ENCODE assay signal across 1 cellular context in the genomic region with DNA sequence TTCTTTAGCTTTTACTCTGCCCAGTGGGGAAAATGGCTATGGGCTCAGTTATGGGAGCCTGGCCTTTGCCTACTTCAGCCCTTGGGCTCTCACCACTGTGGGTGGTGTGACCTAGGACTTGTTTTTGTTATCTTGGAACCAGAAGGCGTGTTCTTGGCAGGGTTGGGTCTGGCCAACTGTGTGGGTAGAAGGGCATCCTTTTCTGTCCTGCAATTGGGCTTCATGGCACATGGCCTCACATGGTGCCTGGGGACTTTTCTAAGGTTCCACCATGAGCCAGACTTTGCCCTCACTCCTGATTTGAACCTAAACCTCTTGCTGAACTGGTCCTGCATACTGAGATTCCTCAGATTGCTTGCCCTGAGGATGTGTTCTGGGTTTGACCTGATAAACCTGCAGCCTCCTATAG.
TF ChIP-seq lines count a peak whose summit lies in the region.

No MANE protein-coding gene starts in this region.

TF ChIP-seq in GM23338, 12 proteins besides CTCF, POLR2A, EP300 and RAD21:
- TF ChIP-seq CREB1 (CRISPR knock-in tag; IDR thresholded peaks at IDR 0.05; ENCODE audit: low read depth) (no peak), EZH2 (IDR thresholded peaks at IDR 0.05; ENCODE audit: low read depth, unreplicated experiment) (no peak), JUNB (IDR thresholded peaks at IDR 0.05; ENCODE audit: unreplicated experiment) (no peak), ZNF114 (CRISPR knock-in tag; IDR thresholded peaks at IDR 0.05) (no peak), ZNF331 (CRISPR knock-in tag; IDR thresholded peaks at IDR 0.05; ENCODE audit: low read depth) (no peak), STAT1 (IDR thresholded peaks at IDR 0.05; ENCODE audit: unreplicated experiment) (no peak), NANOG (IDR thresholded peaks at IDR 0.05; ENCODE audit: borderline replicate concordance) (no peak), POLR2AphosphoS5 (IDR thresholded peaks at IDR 0.05; ENCODE audit: low read depth) (no peak), EZH2phosphoT487 (IDR thresholded peaks at IDR 0.05; ENCODE audit: unreplicated experiment) (no peak)
- TF ChIP-seq, protein P1, sequence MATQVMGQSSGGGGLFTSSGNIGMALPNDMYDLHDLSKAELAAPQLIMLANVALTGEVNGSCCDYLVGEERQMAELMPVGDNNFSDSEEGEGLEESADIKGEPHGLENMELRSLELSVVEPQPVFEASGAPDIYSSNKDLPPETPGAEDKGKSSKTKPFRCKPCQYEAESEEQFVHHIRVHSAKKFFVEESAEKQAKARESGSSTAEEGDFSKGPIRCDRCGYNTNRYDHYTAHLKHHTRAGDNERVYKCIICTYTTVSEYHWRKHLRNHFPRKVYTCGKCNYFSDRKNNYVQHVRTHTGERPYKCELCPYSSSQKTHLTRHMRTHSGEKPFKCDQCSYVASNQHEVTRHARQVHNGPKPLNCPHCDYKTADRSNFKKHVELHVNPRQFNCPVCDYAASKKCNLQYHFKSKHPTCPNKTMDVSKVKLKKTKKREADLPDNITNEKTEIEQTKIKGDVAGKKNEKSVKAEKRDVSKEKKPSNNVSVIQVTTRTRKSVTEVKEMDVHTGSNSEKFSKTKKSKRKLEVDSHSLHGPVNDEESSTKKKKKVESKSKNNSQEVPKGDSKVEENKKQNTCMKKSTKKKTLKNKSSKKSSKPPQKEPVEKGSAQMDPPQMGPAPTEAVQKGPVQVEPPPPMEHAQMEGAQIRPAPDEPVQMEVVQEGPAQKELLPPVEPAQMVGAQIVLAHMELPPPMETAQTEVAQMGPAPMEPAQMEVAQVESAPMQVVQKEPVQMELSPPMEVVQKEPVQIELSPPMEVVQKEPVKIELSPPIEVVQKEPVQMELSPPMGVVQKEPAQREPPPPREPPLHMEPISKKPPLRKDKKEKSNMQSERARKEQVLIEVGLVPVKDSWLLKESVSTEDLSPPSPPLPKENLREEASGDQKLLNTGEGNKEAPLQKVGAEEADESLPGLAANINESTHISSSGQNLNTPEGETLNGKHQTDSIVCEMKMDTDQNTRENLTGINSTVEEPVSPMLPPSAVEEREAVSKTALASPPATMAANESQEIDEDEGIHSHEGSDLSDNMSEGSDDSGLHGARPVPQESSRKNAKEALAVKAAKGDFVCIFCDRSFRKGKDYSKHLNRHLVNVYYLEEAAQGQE (IDR thresholded peaks at IDR 0.05; ENCODE audit: unreplicated experiment): no peak
- TF ChIP-seq, protein P2, sequence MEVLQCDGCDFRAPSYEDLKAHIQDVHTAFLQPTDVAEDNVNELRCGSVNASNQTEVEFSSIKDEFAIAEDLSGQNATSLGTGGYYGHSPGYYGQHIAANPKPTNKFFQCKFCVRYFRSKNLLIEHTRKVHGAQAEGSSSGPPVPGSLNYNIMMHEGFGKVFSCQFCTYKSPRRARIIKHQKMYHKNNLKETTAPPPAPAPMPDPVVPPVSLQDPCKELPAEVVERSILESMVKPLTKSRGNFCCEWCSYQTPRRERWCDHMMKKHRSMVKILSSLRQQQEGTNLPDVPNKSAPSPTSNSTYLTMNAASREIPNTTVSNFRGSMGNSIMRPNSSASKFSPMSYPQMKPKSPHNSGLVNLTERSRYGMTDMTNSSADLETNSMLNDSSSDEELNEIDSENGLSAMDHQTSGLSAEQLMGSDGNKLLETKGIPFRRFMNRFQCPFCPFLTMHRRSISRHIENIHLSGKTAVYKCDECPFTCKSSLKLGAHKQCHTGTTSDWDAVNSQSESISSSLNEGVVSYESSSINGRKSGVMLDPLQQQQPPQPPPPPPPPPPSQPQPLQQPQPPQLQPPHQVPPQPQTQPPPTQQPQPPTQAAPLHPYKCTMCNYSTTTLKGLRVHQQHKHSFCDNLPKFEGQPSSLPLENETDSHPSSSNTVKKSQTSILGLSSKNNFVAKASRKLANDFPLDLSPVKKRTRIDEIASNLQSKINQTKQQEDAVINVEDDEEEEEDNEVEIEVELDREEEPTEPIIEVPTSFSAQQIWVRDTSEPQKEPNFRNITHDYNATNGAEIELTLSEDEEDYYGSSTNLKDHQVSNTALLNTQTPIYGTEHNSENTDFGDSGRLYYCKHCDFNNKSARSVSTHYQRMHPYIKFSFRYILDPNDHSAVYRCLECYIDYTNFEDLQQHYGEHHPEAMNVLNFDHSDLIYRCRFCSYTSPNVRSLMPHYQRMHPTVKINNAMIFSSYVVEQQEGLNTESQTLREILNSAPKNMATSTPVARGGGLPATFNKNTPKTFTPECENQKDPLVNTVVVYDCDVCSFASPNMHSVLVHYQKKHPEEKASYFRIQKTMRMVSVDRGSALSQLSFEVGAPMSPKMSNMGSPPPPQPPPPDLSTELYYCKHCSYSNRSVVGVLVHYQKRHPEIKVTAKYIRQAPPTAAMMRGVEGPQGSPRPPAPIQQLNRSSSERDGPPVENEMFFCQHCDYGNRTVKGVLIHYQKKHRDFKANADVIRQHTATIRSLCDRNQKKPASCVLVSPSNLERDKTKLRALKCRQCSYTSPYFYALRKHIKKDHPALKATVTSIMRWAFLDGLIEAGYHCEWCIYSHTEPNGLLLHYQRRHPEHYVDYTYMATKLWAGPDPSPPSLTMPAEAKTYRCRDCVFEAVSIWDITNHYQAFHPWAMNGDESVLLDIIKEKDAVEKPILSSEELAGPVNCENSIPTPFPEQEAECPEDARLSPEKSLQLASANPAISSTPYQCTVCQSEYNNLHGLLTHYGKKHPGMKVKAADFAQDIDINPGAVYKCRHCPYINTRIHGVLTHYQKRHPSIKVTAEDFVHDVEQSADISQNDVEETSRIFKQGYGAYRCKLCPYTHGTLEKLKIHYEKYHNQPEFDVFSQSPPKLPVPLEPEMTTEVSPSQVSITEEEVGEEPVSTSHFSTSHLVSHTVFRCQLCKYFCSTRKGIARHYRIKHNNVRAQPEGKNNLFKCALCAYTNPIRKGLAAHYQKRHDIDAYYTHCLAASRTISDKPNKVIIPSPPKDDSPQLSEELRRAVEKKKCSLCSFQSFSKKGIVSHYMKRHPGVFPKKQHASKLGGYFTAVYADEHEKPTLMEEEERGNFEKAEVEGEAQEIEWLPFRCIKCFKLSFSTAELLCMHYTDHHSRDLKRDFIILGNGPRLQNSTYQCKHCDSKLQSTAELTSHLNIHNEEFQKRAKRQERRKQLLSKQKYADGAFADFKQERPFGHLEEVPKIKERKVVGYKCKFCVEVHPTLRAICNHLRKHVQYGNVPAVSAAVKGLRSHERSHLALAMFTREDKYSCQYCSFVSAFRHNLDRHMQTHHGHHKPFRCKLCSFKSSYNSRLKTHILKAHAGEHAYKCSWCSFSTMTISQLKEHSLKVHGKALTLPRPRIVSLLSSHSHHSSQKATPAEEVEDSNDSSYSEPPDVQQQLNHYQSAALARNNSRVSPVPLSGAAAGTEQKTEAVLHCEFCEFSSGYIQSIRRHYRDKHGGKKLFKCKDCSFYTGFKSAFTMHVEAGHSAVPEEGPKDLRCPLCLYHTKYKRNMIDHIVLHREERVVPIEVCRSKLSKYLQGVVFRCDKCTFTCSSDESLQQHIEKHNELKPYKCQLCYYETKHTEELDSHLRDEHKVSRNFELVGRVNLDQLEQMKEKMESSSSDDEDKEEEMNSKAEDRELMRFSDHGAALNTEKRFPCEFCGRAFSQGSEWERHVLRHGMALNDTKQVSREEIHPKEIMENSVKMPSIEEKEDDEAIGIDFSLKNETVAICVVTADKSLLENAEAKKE (CRISPR knock-in tag; IDR thresholded peaks at IDR 0.05): no peak
- TF ChIP-seq, protein P3, sequence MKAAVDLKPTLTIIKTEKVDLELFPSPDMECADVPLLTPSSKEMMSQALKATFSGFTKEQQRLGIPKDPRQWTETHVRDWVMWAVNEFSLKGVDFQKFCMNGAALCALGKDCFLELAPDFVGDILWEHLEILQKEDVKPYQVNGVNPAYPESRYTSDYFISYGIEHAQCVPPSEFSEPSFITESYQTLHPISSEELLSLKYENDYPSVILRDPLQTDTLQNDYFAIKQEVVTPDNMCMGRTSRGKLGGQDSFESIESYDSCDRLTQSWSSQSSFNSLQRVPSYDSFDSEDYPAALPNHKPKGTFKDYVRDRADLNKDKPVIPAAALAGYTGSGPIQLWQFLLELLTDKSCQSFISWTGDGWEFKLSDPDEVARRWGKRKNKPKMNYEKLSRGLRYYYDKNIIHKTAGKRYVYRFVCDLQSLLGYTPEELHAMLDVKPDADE (IDR thresholded peaks at IDR 0.05): no peak
